Comparison of ENCODE assay signal across 1 cellular context in the genomic region with DNA sequence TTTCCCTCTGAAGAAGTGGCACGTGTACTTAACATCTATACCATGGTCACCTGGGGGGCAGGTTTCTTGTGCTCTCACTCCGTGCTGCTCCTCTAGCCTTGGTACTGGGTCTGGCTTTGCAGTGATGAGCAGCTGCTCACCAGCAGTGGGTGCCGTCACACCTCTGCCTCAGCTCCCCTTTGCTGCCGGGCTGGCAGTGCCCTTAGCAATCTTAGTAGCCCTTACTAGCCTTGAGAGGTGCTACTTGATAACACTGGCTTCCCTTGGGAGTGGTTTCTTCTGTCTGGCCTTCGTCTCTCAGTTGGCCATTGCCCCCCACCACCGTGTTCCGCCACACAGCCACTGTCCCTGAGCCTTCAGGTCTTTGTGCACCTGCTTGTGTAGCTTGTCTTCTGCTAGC.
TF ChIP-seq lines count a peak whose summit lies in the region.

No MANE protein-coding gene starts in this region.

TF ChIP-seq in H1, 55 proteins besides CTCF, POLR2A, EP300 and RAD21:
- TF ChIP-seq SP2 (IDR thresholded peaks at IDR 0.05; ENCODE audit: low read length) (no peak), TAF7 (optimal IDR thresholded peaks at IDR 0.05; ENCODE audit: borderline replicate concordance, low read depth, low read length) (no peak), RFX5 (IDR thresholded peaks at IDR 0.05; ENCODE audit: borderline replicate concordance, low read depth, low read length) (no peak), CEBPB (IDR thresholded peaks at IDR 0.05; ENCODE audit: low read depth, low read length) (no peak), TBP (IDR thresholded peaks at IDR 0.05; ENCODE audit: low read depth, low read length) (no peak), SP4 (IDR thresholded peaks at IDR 0.05; ENCODE audit: low read length) (no peak), ATF2 (IDR thresholded peaks at IDR 0.05; ENCODE audit: low read length) (no peak), POU5F1 (IDR thresholded peaks at IDR 0.05; ENCODE audit: low read depth, low read length) (no peak), JUND (IDR thresholded peaks at IDR 0.05; ENCODE audit: low read length) (no peak), EZH2 (IDR thresholded peaks at IDR 0.05; ENCODE audit: low read depth, low read length, severe bottlenecking) (no peak), HDAC2 (IDR thresholded peaks at IDR 0.05; ENCODE audit: borderline replicate concordance in 1 of 2, low read depth in 2 of 2, low read length in 2 of 2) (no peak), GTF2F1 (IDR thresholded peaks at IDR 0.05; ENCODE audit: borderline replicate concordance, low read depth, low read length) (no peak)
- TF ChIP-seq, protein P1, sequence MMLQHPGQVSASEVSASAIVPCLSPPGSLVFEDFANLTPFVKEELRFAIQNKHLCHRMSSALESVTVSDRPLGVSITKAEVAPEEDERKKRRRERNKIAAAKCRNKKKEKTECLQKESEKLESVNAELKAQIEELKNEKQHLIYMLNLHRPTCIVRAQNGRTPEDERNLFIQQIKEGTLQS (IDR thresholded peaks at IDR 0.05; ENCODE audit: insufficient read depth, low read depth, low read length), result no peak
- TF ChIP-seq, protein P2, sequence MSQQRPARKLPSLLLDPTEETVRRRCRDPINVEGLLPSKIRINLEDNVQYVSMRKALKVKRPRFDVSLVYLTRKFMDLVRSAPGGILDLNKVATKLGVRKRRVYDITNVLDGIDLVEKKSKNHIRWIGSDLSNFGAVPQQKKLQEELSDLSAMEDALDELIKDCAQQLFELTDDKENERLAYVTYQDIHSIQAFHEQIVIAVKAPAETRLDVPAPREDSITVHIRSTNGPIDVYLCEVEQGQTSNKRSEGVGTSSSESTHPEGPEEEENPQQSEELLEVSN (IDR thresholded peaks at IDR 0.05), result no peak
- TF ChIP-seq, protein P3, sequence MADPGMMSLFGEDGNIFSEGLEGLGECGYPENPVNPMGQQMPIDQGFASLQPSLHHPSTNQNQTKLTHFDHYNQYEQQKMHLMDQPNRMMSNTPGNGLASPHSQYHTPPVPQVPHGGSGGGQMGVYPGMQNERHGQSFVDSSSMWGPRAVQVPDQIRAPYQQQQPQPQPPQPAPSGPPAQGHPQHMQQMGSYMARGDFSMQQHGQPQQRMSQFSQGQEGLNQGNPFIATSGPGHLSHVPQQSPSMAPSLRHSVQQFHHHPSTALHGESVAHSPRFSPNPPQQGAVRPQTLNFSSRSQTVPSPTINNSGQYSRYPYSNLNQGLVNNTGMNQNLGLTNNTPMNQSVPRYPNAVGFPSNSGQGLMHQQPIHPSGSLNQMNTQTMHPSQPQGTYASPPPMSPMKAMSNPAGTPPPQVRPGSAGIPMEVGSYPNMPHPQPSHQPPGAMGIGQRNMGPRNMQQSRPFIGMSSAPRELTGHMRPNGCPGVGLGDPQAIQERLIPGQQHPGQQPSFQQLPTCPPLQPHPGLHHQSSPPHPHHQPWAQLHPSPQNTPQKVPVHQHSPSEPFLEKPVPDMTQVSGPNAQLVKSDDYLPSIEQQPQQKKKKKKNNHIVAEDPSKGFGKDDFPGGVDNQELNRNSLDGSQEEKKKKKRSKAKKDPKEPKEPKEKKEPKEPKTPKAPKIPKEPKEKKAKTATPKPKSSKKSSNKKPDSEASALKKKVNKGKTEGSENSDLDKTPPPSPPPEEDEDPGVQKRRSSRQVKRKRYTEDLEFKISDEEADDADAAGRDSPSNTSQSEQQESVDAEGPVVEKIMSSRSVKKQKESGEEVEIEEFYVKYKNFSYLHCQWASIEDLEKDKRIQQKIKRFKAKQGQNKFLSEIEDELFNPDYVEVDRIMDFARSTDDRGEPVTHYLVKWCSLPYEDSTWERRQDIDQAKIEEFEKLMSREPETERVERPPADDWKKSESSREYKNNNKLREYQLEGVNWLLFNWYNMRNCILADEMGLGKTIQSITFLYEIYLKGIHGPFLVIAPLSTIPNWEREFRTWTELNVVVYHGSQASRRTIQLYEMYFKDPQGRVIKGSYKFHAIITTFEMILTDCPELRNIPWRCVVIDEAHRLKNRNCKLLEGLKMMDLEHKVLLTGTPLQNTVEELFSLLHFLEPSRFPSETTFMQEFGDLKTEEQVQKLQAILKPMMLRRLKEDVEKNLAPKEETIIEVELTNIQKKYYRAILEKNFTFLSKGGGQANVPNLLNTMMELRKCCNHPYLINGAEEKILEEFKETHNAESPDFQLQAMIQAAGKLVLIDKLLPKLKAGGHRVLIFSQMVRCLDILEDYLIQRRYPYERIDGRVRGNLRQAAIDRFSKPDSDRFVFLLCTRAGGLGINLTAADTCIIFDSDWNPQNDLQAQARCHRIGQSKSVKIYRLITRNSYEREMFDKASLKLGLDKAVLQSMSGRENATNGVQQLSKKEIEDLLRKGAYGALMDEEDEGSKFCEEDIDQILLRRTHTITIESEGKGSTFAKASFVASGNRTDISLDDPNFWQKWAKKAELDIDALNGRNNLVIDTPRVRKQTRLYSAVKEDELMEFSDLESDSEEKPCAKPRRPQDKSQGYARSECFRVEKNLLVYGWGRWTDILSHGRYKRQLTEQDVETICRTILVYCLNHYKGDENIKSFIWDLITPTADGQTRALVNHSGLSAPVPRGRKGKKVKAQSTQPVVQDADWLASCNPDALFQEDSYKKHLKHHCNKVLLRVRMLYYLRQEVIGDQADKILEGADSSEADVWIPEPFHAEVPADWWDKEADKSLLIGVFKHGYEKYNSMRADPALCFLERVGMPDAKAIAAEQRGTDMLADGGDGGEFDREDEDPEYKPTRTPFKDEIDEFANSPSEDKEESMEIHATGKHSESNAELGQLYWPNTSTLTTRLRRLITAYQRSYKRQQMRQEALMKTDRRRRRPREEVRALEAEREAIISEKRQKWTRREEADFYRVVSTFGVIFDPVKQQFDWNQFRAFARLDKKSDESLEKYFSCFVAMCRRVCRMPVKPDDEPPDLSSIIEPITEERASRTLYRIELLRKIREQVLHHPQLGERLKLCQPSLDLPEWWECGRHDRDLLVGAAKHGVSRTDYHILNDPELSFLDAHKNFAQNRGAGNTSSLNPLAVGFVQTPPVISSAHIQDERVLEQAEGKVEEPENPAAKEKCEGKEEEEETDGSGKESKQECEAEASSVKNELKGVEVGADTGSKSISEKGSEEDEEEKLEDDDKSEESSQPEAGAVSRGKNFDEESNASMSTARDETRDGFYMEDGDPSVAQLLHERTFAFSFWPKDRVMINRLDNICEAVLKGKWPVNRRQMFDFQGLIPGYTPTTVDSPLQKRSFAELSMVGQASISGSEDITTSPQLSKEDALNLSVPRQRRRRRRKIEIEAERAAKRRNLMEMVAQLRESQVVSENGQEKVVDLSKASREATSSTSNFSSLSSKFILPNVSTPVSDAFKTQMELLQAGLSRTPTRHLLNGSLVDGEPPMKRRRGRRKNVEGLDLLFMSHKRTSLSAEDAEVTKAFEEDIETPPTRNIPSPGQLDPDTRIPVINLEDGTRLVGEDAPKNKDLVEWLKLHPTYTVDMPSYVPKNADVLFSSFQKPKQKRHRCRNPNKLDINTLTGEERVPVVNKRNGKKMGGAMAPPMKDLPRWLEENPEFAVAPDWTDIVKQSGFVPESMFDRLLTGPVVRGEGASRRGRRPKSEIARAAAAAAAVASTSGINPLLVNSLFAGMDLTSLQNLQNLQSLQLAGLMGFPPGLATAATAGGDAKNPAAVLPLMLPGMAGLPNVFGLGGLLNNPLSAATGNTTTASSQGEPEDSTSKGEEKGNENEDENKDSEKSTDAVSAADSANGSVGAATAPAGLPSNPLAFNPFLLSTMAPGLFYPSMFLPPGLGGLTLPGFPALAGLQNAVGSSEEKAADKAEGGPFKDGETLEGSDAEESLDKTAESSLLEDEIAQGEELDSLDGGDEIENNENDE (IDR thresholded peaks at IDR 0.05; ENCODE audit: insufficient replicate concordance, low read length), result no peak
